In the genomic region with DNA sequence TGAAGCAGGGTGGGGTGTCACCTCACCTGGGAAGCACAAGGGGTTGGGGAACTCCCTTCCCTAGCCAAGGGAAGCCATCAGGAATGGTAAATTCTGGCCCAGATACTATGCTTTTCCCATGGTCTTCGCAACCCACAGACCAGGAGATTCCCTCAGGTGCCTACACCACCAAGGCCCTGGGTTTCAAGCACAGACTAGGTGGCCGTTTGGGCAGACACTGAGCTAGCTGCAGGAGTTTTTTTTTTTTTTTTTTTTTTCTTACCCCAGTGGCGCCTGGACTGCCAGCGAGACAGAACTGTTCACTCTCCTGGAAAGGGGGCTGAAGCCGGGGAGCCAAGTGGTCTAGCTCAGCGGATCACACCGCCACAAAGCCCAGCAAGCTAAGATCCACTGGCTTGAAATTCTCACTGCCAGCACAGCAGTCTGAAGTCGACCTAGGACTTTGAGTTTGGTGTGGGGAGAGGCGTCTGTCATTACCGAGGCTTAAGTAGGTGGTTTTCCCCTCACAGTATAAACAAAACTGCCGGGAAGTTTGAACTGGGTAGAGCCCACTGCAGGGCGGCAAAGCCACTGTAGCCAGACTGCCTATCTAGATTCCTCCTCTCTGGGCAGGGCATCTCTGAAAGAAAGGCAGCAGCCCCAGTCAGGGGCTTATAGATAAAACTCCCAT, we compare ENCODE assay signal across 8 cellular contexts. TPM values are rescaled to one million over a fixed set of nuclear protein-coding genes. Genes with fewer than 3 reads are reported as not detected.
A peak's percentile ranks its signal among the peaks of the same experiment; 100 is the strongest.
DNase-seq lines count a peak whose midpoint lies in the region; ATAC-seq and TF ChIP-seq lines count a peak whose summit lies in the region.
"Not testable (repeated sequence)": the region's sequence is repeated elsewhere in the genome, so short reads cannot be mapped to it uniquely, and the experiment has no call there.

No MANE protein-coding gene starts in this region.

- peak overlapping the region; percentile 65 for H3K27ac ChIP-seq in KMS-11
- not testable (repeated sequence) for H3K27ac ChIP-seq in colonic mucosa, left lung

- intact Hi-C loops in Calu3 (cut with micrococcal nuclease; ENCODE audit: unreplicated experiment); colonic mucosa (cut with DNase I); left lung (cut with DNase I); mucosa of descending colon (cut with DNase I, micrococcal nuclease): not testable (repeated sequence)

- TF ChIP-seq CTCF in Calu3 (IDR thresholded peaks at IDR 0.05; ENCODE audit: unreplicated experiment); KMS-11 (conservative IDR thresholded peaks at IDR 0.05; ENCODE audit: low read depth, low read length); colonic mucosa (IDR thresholded peaks at IDR 0.05); left lung (IDR thresholded peaks at IDR 0.05); mucosa of descending colon (IDR thresholded peaks at IDR 0.05): not testable (repeated sequence)

- peaks cover 18% of the 10 kb centered on the region for H3K4me1 ChIP-seq in KMS-11 (ENCODE audit: low read depth, poor library complexity, severe bottlenecking)
- H3K4me1 ChIP-seq in colonic mucosa; left lung; mucosa of descending colon (ENCODE audit: low read depth): not testable (repeated sequence)

- peak overlapping the region; percentile 56; the same call in 1 of the 2 replicates for H3K9ac ChIP-seq in KMS-11
- not testable (repeated sequence) for H3K9ac ChIP-seq in colonic mucosa (ENCODE audit: low read depth in 2 of 2, low read length in 2 of 2)

- H4K20me1 ChIP-seq in KMS-11 (ENCODE audit: insufficient read depth) = not testable (repeated sequence)

- H3K4me3 ChIP-seq in KMS-11 (IDR thresholded peaks at IDR 0.05; ENCODE audit: insufficient read depth, low read depth, low read length); colonic mucosa; left lung; mucosa of descending colon: not testable (repeated sequence)

- H3K27me3 ChIP-seq in KMS-11 (ENCODE audit: insufficient read depth, low read depth); colonic mucosa; left lung: not testable (repeated sequence)

- CTCF ChIA-PET in Calu3 (lab: Charles Lee) = interaction anchor here (0.6 kb wide), 2 partner anchors 57 to 116 kb away, joined by 3 to 4 read pairs; no protein-coding TSS in a partner anchor
- CTCF ChIA-PET in activated CD8-positive, alpha-beta memory T cell treated with anti-CD3 and anti-CD28 coated beads, Interleukin-2, amount 10 ng/mL, durations not matched to agents 7 days and 5 days (lab: Charles Lee) = interaction anchor here (1.2 to 1.7 kb wide), 2 partner anchors 10 to 29 kb away, joined by 3 to 4 read pairs; no protein-coding TSS in a partner anchor

- H3K4me3 Mint-ChIP-seq in Calu3 (ENCODE audit: low read depth, unreplicated experiment); activated CD8-positive, alpha-beta memory T cell treated with anti-CD3 and anti-CD28 coated beads, Interleukin-2, amount 10 ng/mL, durations not matched to agents 7 days and 5 days: not testable (repeated sequence)

- not testable (repeated sequence) for ATAC-seq in activated CD8-positive, alpha-beta memory T cell treated with anti-CD3 and anti-CD28 coated beads, Interleukin-2, amount 10 ng/mL, durations not matched to agents 7 days and 5 days
- ATAC-seq in left lung (peak; percentile 57), mucosa of descending colon (peak; percentile 65)

- BruUV-seq in Calu3 (replicated peaks; lab: Mats Ljungman, UMichigan) = not testable (repeated sequence)

- not testable (repeated sequence) for H3K27ac Mint-ChIP-seq in Calu3 (ENCODE audit: unreplicated experiment)
- peak overlapping the region; percentile 11 for H3K27ac Mint-ChIP-seq in activated CD8-positive, alpha-beta memory T cell treated with anti-CD3 and anti-CD28 coated beads, Interleukin-2, amount 10 ng/mL, durations not matched to agents 7 days and 5 days

- not testable (repeated sequence) for H3K36me3 ChIP-seq in KMS-11 (ENCODE audit: insufficient read depth); colonic mucosa; left lung; mucosa of descending colon (ENCODE audit: low read depth)

- DNase-seq in A172 (ENCODE audit: low spot score) (peak; percentile 22), Calu3 (peak; percentile 21), NCI-H69 (lab: John Stamatoyannopoulos, UW) (peak; percentile 9), colonic mucosa (peak; percentile 45), mucosa of descending colon (peak in 1 of 3 donors; percentile 16)
- not testable (repeated sequence) for DNase-seq in activated CD8-positive, alpha-beta memory T cell treated with anti-CD3 and anti-CD28 coated beads, Interleukin-2, amount 10 ng/mL, durations not matched to agents 7 days and 5 days; left lung

- H3K36me3 Mint-ChIP-seq in Calu3 (ENCODE audit: insufficient read depth, unreplicated experiment) = not testable (repeated sequence)
- H3K36me3 Mint-ChIP-seq in activated CD8-positive, alpha-beta memory T cell treated with anti-CD3 and anti-CD28 coated beads, Interleukin-2, amount 10 ng/mL, durations not matched to agents 7 days and 5 days = peaks cover 16% of the 10 kb centered on the region

- H3K4me2 ChIP-seq in KMS-11 = peak overlapping the region; percentile 50

- peak overlapping the region; percentile 52 for H2AFZ ChIP-seq in KMS-11 (ENCODE audit: low read depth)

- not testable (repeated sequence) for H3K9me3 ChIP-seq in colonic mucosa, left lung, mucosa of descending colon

- H3K9me3 Mint-ChIP-seq in Calu3 (ENCODE audit: low read depth, unreplicated experiment); activated CD8-positive, alpha-beta memory T cell treated with anti-CD3 and anti-CD28 coated beads, Interleukin-2, amount 10 ng/mL, durations not matched to agents 7 days and 5 days (ENCODE audit: low read depth): not testable (repeated sequence)

- H3K4me1 Mint-ChIP-seq in Calu3 (ENCODE audit: low read depth, unreplicated experiment) = not testable (repeated sequence)
- peaks cover 13% of the 10 kb centered on the region for H3K4me1 Mint-ChIP-seq in activated CD8-positive, alpha-beta memory T cell treated with anti-CD3 and anti-CD28 coated beads, Interleukin-2, amount 10 ng/mL, durations not matched to agents 7 days and 5 days

- H3K27me3 Mint-ChIP-seq in Calu3 (ENCODE audit: unreplicated experiment); activated CD8-positive, alpha-beta memory T cell treated with anti-CD3 and anti-CD28 coated beads, Interleukin-2, amount 10 ng/mL, durations not matched to agents 7 days and 5 days: not testable (repeated sequence)

- not testable (repeated sequence) for H3K79me2 ChIP-seq in KMS-11 (ENCODE audit: insufficient read depth, low read depth)

RNA-seq across cellular contexts. Expression of gene RABGAP1L, which starts 15.5 kb away (rescaled TPM):
- total RNA-seq in A172 (2014; rRNA removed; shearing (Covaris generic)) = 26.2 and 43.9 TPM in 2 replicates
- total RNA-seq in Calu3 (2022) (132 and 135 TPM in 2 replicates), colonic mucosa (10 to 100 TPM; 50.3 to 87.0 TPM), left lung (10 to 100 TPM; 53.0 to 67.3 TPM), mucosa of descending colon (10 to 100 TPM; 46.1 to 74.7 (median 59.2) TPM)
- total RNA-seq in activated CD8-positive, alpha-beta memory T cell treated with anti-CD3 and anti-CD28 coated beads, Interleukin-2, amount 10 ng/mL, durations not matched to agents 7 days and 5 days = 10 to 100 TPM; 60.5 to 83.5 TPM
